Comparison of ENCODE assay signal across 1 cellular context in genomic region chr2:48277153-48277552, GRCh38.
A peak's percentile ranks its signal among the peaks of the same experiment; 100 is the strongest.
TF ChIP-seq lines count a peak whose summit lies in the region.

No MANE protein-coding gene starts in this region.

TF ChIP-seq in K562, 482 proteins besides CTCF, POLR2A, EP300 and RAD21:
- TF ChIP-seq TRIM24 (IDR thresholded peaks at IDR 0.05), result peak; percentile 31 to 77; a peak in 3 of 4 replicates
- peak in 1 of 2 experiments; percentile 70; a peak in 2 of 3 replicates for TF ChIP-seq CBX3 (IDR thresholded peaks at IDR 0.05; ENCODE audit: borderline replicate concordance in 1 of 2, low read length in 2 of 2)
- TF ChIP-seq MIER1 (IDR thresholded peaks at IDR 0.05; ENCODE audit: low read depth), result 0 out of 2 replicates have a peak, but pooled peaks have one; percentile 36
- TF ChIP-seq PHB (CRISPR knock-in tag; IDR thresholded peaks at IDR 0.05), result no peak
- TF ChIP-seq EP400 (IDR thresholded peaks at IDR 0.05), result peak; percentile 31; the same call in 1 of the 2 replicates
- peak; percentile 67 for TF ChIP-seq BRD9 (IDR thresholded peaks at IDR 0.05; ENCODE audit: low read depth, partially characterized antibody)
- peak; percentile 60 for TF ChIP-seq ZNF512 (tag; IDR thresholded peaks at IDR 0.05)
- no peak for TF ChIP-seq TRIM25 (IDR thresholded peaks at IDR 0.05; ENCODE audit: borderline replicate concordance)
- TF ChIP-seq MEF2D (tag; conservative IDR thresholded peaks at IDR 0.05; ENCODE audit: low read depth), result no peak
- TF ChIP-seq TRIM28 (IDR thresholded peaks at IDR 0.05), result peak; percentile 91; the same call in 1 of the 2 replicates
- TF ChIP-seq ZNF224 (CRISPR knock-in tag; IDR thresholded peaks at IDR 0.05), result no peak
- TF ChIP-seq ZNF280B (CRISPR knock-in tag; IDR thresholded peaks at IDR 0.05), result peak; percentile 73; the same call in 1 of the 2 replicates
- no peak for TF ChIP-seq DLX4 (CRISPR knock-in tag; IDR thresholded peaks at IDR 0.05)
TF ChIP-seq in K562: peak in this region for 8.
